ENCODE assay signal across 8 cellular contexts in the genomic region with DNA sequence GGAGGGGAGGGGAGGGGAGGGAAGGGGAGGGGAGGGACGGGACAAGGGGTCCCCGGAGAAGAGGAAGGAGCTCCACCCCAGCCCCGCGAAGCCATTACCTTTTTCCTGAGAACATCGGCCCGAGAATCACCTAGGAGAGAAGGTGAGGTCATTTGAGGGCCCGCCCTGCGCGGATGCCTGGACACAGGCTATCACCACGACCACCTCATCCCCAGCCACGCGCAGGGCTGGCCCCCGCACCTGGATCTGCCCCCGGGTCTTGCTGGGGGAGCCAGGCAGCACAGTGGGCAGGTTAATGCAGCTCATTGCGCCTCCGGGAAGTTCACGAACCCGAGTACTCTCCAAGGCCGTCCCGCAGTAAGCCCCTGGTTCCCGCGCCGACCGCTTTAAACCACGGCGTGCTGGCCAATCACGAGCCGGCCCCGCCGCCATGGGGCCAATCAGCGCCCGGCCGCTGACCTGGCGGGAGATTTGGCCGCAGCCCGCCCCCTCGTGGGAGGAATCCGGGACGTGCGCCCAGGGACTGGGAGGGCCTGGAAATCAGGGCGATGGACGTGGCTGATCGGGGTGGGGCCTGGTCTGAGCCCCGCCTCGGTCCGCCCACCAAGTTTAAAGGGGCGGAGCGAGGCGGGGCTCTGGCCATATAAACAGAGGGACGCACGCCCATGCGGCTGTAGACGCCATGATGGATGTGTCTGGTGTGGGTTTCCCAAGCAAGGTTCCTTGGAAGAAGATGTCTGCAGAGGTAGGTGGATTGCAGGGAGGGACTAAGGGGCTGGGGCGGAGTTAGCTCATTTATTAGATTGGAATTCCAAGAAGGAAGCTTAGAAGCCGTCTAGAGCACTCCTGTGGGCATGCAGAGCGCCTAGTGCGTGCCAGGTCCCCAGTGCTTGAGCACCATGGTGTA. TPM values are rescaled to one million over a fixed set of nuclear protein-coding genes. Genes with fewer than 3 reads are reported as not detected.
A peak's percentile ranks its signal among the peaks of the same experiment; 100 is the strongest.
DNase-seq lines count a peak whose midpoint lies in the region; ATAC-seq and TF ChIP-seq lines count a peak whose summit lies in the region.

A gene with protein sequence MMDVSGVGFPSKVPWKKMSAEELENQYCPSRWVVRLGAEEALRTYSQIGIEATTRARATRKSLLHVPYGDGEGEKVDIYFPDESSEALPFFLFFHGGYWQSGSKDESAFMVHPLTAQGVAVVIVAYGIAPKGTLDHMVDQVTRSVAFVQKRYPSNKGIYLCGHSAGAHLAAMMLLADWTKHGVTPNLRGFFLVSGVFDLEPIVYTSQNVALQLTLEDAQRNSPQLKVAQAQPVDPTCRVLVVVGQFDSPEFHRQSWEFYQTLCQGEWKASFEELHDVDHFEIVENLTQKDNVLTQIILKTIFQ (plus strand): TSS at position 674 of the 907 bp plus-strand sequence. CDS start 9 bp downstream, at position 683.
A gene with protein sequence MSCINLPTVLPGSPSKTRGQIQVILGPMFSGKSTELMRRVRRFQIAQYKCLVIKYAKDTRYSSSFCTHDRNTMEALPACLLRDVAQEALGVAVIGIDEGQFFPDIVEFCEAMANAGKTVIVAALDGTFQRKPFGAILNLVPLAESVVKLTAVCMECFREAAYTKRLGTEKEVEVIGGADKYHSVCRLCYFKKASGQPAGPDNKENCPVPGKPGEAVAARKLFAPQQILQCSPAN (minus strand): TSS at position 364 of the 907 bp plus-strand sequence. CDS start 58 bp downstream, at position 306.

- 4% methylated on average over 57 of the region's 57 CpGs for WGBS in liver

- peak within 1 kb of the TSS; percentile 78 for H3K27ac Mint-ChIP-seq in dendritic cell treated with granulocyte-macrophage colony-stimulating factor and Interleukin-4, amounts not matched to agents 40 ng/mL and 50 ng/mL, for 4 days

- H3K9me3 Mint-ChIP-seq in dendritic cell treated with granulocyte-macrophage colony-stimulating factor and Interleukin-4, amounts not matched to agents 40 ng/mL and 50 ng/mL, for 4 days: no peaks in the 10 kb centered on the region

- H3K27ac ChIP-seq in C4-2B (peak within 1 kb of the TSS; percentile 92), liver (ENCODE audit: low read depth in 1 of 2, low read length in 2 of 2) (peak within 1 kb of the TSS; percentile 79 to 80)

- peaks cover 0 to 7% (median 4%) of the 10 kb centered on the region in 4 donors for H3K36me3 ChIP-seq in liver (ENCODE audit: control insufficient read depth in 4 of 4, insufficient read depth in 3 of 4, low read depth in 1 of 4, low read length in 3 of 4)

- H3K9ac ChIP-seq in liver (ENCODE audit: low read depth in 1 of 2, low read length in 2 of 2): peak within 1 kb of the TSS; percentile 67 to 89

- H3K27me3 ChIP-seq in liver (ENCODE audit: control insufficient read depth in 4 of 4, insufficient read depth in 4 of 4, low read length in 3 of 4): no peaks in the 10 kb centered on the region

- peak; percentile 94 for DNase-seq in NCI-H526 treated with DMSO at 0.1 percent for 48 hours (lab: John Stamatoyannopoulos, UW)
- peak; percentile 69 for DNase-seq in activated CD4-positive, alpha-beta T cell treated with anti-CD3 and anti-CD28 coated beads, Interleukin-2, amount 50 U/mL, for 1 hour
- peak; percentile 91 for DNase-seq in stimulated activated CD4-positive, alpha-beta T cell treated with anti-CD3 and anti-CD28 coated beads, Interleukin-4, amount 100 ng/mL, for 24 hours

- H3K27me3 Mint-ChIP-seq in dendritic cell treated with granulocyte-macrophage colony-stimulating factor and Interleukin-4, amounts not matched to agents 40 ng/mL and 50 ng/mL, for 4 days: no peaks in the 10 kb centered on the region

- peak within 1 kb of the TSS; percentile 80 to 99 (median 97) for H3K4me3 ChIP-seq in liver (ENCODE audit: low read depth in 1 of 3, low read length in 3 of 3)

- H3K4me1 ChIP-seq in liver (ENCODE audit: control insufficient read depth in 4 of 4, insufficient read depth in 4 of 4, low read length in 3 of 4): peaks cover 16 to 55% (median 46%) of the 10 kb centered on the region in 4 donors

- intact Hi-C loops in dendritic cell treated with granulocyte-macrophage colony-stimulating factor and Interleukin-4, amounts not matched to agents 40 ng/mL and 50 ng/mL, for 4 days (cut with micrococcal nuclease): loop anchor here (1.0 to 5.0 kb wide), 2 partner anchors 11 to 60 kb away; a partner anchor contains a TSS

- TF ChIP-seq CTCF in C4-2B (conservative IDR thresholded peaks at IDR 0.05) (no peak; the same call in 1 of the 2 replicates), liver (IDR thresholded peaks at IDR 0.05; ENCODE audit: low read depth, low read length, missing input control) (peak; percentile 84)

- H3K4me1 Mint-ChIP-seq in dendritic cell treated with granulocyte-macrophage colony-stimulating factor and Interleukin-4, amounts not matched to agents 40 ng/mL and 50 ng/mL, for 4 days (ENCODE audit: low read depth): peaks cover 51% of the 10 kb centered on the region

- H3K9me3 ChIP-seq in liver (ENCODE audit: control insufficient read depth in 4 of 4, low read length in 3 of 4): no peaks in the 10 kb centered on the region

- peak within 1 kb of the TSS; percentile 73 for H3K4me3 Mint-ChIP-seq in dendritic cell treated with granulocyte-macrophage colony-stimulating factor and Interleukin-4, amounts not matched to agents 40 ng/mL and 50 ng/mL, for 4 days

- peak; percentile 54 to 60 for TF ChIP-seq RAD21 in liver (IDR thresholded peaks at IDR 0.05)

- peaks cover 21% of the 10 kb centered on the region for H3K36me3 Mint-ChIP-seq in dendritic cell treated with granulocyte-macrophage colony-stimulating factor and Interleukin-4, amounts not matched to agents 40 ng/mL and 50 ng/mL, for 4 days (ENCODE audit: low read depth)

- ATAC-seq in GM19324 (IDR thresholded peaks at IDR 0.05; ENCODE audit: low FRiP score, unreplicated experiment) (peak; percentile 89), HG03469 (IDR thresholded peaks at IDR 0.05; ENCODE audit: unreplicated experiment) (peak; percentile 61)

TF ChIP-seq in liver, 16 proteins besides CTCF, POLR2A, EP300 and RAD21 (continues in another document):
- TF ChIP-seq SP1 (IDR thresholded peaks at IDR 0.05) (peak; percentile 94), FOXA2 (IDR thresholded peaks at IDR 0.05) (no peak), NR2F2 (IDR thresholded peaks at IDR 0.05) (no peak), JUND (IDR thresholded peaks at IDR 0.05) (no peak), GABPA (IDR thresholded peaks at IDR 0.05 in 1 of 2, conservative IDR thresholded peaks at IDR 0.05 in 1 of 2) (no peak), YY1 (IDR thresholded peaks at IDR 0.05) (peak; percentile 96), RXRA (IDR thresholded peaks at IDR 0.05) (peak; percentile 62 to 81), FOXA1 (IDR thresholded peaks at IDR 0.05) (no peak), EGR1 (IDR thresholded peaks at IDR 0.05; ENCODE audit: low read depth in 2 of 2) (peak in 1 of 2 donors; percentile 47)
- TF ChIP-seq, protein P1, sequence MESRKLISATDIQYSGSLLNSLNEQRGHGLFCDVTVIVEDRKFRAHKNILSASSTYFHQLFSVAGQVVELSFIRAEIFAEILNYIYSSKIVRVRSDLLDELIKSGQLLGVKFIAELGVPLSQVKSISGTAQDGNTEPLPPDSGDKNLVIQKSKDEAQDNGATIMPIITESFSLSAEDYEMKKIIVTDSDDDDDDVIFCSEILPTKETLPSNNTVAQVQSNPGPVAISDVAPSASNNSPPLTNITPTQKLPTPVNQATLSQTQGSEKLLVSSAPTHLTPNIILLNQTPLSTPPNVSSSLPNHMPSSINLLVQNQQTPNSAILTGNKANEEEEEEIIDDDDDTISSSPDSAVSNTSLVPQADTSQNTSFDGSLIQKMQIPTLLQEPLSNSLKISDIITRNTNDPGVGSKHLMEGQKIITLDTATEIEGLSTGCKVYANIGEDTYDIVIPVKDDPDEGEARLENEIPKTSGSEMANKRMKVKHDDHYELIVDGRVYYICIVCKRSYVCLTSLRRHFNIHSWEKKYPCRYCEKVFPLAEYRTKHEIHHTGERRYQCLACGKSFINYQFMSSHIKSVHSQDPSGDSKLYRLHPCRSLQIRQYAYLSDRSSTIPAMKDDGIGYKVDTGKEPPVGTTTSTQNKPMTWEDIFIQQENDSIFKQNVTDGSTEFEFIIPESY (IDR thresholded peaks at IDR 0.05): no peak
- TF ChIP-seq, protein P2, sequence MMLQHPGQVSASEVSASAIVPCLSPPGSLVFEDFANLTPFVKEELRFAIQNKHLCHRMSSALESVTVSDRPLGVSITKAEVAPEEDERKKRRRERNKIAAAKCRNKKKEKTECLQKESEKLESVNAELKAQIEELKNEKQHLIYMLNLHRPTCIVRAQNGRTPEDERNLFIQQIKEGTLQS (IDR thresholded peaks at IDR 0.05): no peak
- TF ChIP-seq, protein P3, sequence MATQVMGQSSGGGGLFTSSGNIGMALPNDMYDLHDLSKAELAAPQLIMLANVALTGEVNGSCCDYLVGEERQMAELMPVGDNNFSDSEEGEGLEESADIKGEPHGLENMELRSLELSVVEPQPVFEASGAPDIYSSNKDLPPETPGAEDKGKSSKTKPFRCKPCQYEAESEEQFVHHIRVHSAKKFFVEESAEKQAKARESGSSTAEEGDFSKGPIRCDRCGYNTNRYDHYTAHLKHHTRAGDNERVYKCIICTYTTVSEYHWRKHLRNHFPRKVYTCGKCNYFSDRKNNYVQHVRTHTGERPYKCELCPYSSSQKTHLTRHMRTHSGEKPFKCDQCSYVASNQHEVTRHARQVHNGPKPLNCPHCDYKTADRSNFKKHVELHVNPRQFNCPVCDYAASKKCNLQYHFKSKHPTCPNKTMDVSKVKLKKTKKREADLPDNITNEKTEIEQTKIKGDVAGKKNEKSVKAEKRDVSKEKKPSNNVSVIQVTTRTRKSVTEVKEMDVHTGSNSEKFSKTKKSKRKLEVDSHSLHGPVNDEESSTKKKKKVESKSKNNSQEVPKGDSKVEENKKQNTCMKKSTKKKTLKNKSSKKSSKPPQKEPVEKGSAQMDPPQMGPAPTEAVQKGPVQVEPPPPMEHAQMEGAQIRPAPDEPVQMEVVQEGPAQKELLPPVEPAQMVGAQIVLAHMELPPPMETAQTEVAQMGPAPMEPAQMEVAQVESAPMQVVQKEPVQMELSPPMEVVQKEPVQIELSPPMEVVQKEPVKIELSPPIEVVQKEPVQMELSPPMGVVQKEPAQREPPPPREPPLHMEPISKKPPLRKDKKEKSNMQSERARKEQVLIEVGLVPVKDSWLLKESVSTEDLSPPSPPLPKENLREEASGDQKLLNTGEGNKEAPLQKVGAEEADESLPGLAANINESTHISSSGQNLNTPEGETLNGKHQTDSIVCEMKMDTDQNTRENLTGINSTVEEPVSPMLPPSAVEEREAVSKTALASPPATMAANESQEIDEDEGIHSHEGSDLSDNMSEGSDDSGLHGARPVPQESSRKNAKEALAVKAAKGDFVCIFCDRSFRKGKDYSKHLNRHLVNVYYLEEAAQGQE (IDR thresholded peaks at IDR 0.05): peak; percentile 73
- TF ChIP-seq, protein P4, sequence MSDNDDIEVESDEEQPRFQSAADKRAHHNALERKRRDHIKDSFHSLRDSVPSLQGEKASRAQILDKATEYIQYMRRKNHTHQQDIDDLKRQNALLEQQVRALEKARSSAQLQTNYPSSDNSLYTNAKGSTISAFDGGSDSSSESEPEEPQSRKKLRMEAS (IDR thresholded peaks at IDR 0.05): no peak

RNA-seq across cellular contexts. Expression of the first gene that starts in this region (rescaled TPM):
- total RNA-seq in liver: 100 to 1,000 TPM in 1 of 2 donors, 10 to 100 TPM in 1; 73.4 to 201 TPM
- 100 to 1,000 TPM; 112 to 165 TPM for polyA plus RNA-seq in liver

RNA-seq across cellular contexts. Expression of the second gene that starts in this region (rescaled TPM):
- total RNA-seq in liver: 10 to 100 TPM in 1 of 2 donors, under 1 TPM in 1; 0.84 to 97.6 TPM
- polyA plus RNA-seq in liver: 10 to 100 TPM in 1 of 2 donors, 1 to 10 TPM in 1; 5.9 to 14.2 TPM

Comparison
In these comparisons a context has a peak if more than half of its experiments do, and no peak if none do; other contexts are left out.
1. Peak in every context shown above with its lines: DNase-seq, ATAC-seq, H3K4me3 ChIP-seq and H3K27ac ChIP-seq.